ENCODE assay signal across 2 cellular contexts in genomic region chr1:241957692-241958494, GRCh38.
TF ChIP-seq lines count a peak whose summit lies in the region.

Gene BECN2, plus strand, starts transcription at chr1:241957767. Its CDS starts 0 bp downstream, at chr1:241957767.

TF ChIP-seq in GM23338, 12 proteins besides CTCF, POLR2A, EP300 and RAD21:
- TF ChIP-seq JUNB (IDR thresholded peaks at IDR 0.05; ENCODE audit: unreplicated experiment), result no peak
- TF ChIP-seq ZNF114 (CRISPR knock-in tag; IDR thresholded peaks at IDR 0.05), result no peak
- TF ChIP-seq ZNF462 (CRISPR knock-in tag; IDR thresholded peaks at IDR 0.05), result no peak
- TF ChIP-seq CREB1 (CRISPR knock-in tag; IDR thresholded peaks at IDR 0.05; ENCODE audit: low read depth), result no peak
- TF ChIP-seq NANOG (IDR thresholded peaks at IDR 0.05; ENCODE audit: borderline replicate concordance), result no peak
- no peak for TF ChIP-seq REST (IDR thresholded peaks at IDR 0.05; ENCODE audit: unreplicated experiment)
- TF ChIP-seq EZH2 (IDR thresholded peaks at IDR 0.05; ENCODE audit: low read depth, unreplicated experiment), result no peak
- TF ChIP-seq ZNF331 (CRISPR knock-in tag; IDR thresholded peaks at IDR 0.05; ENCODE audit: low read depth), result no peak
- no peak for TF ChIP-seq POLR2AphosphoS5 (IDR thresholded peaks at IDR 0.05; ENCODE audit: low read depth)
- no peak for TF ChIP-seq ETS1 (IDR thresholded peaks at IDR 0.05)
- TF ChIP-seq EZH2phosphoT487 (IDR thresholded peaks at IDR 0.05; ENCODE audit: unreplicated experiment), result no peak
- no peak for TF ChIP-seq STAT1 (IDR thresholded peaks at IDR 0.05; ENCODE audit: unreplicated experiment)

TF ChIP-seq in GM12878, 131 proteins besides CTCF, POLR2A, EP300 and RAD21:
- no peak for TF ChIP-seq NFXL1 (IDR thresholded peaks at IDR 0.05; ENCODE audit: borderline replicate concordance)
- TF ChIP-seq NR2C2 (IDR thresholded peaks at IDR 0.05; ENCODE audit: borderline replicate concordance, control insufficient read depth, insufficient read length, low read depth), result no peak
- TF ChIP-seq ZNF384 (IDR thresholded peaks at IDR 0.05; ENCODE audit: borderline replicate concordance, low read depth, low read length), result no peak
- TF ChIP-seq, protein P1, sequence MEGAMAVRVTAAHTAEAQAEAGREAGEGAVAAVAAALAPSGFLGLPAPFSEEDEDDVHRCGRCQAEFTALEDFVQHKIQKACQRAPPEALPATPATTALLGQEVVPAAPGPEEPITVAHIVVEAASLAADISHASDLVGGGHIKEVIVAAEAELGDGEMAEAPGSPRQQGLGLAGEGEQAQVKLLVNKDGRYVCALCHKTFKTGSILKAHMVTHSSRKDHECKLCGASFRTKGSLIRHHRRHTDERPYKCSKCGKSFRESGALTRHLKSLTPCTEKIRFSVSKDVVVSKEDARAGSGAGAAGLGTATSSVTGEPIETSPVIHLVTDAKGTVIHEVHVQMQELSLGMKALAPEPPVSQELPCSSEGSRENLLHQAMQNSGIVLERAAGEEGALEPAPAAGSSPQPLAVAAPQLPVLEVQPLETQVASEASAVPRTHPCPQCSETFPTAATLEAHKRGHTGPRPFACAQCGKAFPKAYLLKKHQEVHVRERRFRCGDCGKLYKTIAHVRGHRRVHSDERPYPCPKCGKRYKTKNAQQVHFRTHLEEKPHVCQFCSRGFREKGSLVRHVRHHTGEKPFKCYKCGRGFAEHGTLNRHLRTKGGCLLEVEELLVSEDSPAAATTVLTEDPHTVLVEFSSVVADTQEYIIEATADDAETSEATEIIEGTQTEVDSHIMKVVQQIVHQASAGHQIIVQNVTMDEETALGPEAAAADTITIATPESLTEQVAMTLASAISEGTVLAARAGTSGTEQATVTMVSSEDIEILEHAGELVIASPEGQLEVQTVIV (IDR thresholded peaks at IDR 0.05; ENCODE audit: borderline replicate concordance, partially characterized antibody), result no peak
- TF ChIP-seq, protein P2, sequence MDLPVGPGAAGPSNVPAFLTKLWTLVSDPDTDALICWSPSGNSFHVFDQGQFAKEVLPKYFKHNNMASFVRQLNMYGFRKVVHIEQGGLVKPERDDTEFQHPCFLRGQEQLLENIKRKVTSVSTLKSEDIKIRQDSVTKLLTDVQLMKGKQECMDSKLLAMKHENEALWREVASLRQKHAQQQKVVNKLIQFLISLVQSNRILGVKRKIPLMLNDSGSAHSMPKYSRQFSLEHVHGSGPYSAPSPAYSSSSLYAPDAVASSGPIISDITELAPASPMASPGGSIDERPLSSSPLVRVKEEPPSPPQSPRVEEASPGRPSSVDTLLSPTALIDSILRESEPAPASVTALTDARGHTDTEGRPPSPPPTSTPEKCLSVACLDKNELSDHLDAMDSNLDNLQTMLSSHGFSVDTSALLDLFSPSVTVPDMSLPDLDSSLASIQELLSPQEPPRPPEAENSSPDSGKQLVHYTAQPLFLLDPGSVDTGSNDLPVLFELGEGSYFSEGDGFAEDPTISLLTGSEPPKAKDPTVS (IDR thresholded peaks at IDR 0.05; ENCODE audit: low read depth, low read length), result no peak
- no peak for TF ChIP-seq SREBF2 (IDR thresholded peaks at IDR 0.05; ENCODE audit: low read length)
- no peak for TF ChIP-seq GATAD2B (conservative IDR thresholded peaks at IDR 0.05; ENCODE audit: low read depth)
- no peak for TF ChIP-seq EGR1 (IDR thresholded peaks at IDR 0.05; ENCODE audit: borderline replicate concordance in 1 of 2, low read depth in 2 of 2, low read length in 2 of 2)
- TF ChIP-seq CBX5 (IDR thresholded peaks at IDR 0.05; ENCODE audit: low read depth), result no peak
- TF ChIP-seq BCL11A (IDR thresholded peaks at IDR 0.05; ENCODE audit: low read depth, low read length), result no peak
- TF ChIP-seq ZNF24 (IDR thresholded peaks at IDR 0.05), result no peak
- TF ChIP-seq, protein P3, sequence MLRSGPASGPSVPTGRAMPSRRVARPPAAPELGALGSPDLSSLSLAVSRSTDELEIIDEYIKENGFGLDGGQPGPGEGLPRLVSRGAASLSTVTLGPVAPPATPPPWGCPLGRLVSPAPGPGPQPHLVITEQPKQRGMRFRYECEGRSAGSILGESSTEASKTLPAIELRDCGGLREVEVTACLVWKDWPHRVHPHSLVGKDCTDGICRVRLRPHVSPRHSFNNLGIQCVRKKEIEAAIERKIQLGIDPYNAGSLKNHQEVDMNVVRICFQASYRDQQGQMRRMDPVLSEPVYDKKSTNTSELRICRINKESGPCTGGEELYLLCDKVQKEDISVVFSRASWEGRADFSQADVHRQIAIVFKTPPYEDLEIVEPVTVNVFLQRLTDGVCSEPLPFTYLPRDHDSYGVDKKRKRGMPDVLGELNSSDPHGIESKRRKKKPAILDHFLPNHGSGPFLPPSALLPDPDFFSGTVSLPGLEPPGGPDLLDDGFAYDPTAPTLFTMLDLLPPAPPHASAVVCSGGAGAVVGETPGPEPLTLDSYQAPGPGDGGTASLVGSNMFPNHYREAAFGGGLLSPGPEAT (IDR thresholded peaks at IDR 0.05; ENCODE audit: low read depth), result no peak
- TF ChIP-seq ZNF217 (IDR thresholded peaks at IDR 0.05), result no peak
